1 cellular context compared by ENCODE assay signal in genomic region chr9:136681945-136682699, GRCh38.
A peak's percentile ranks its signal among the peaks of the same experiment; 100 is the strongest.
TF ChIP-seq lines count a peak whose summit lies in the region.

No MANE protein-coding gene starts in this region.

TF ChIP-seq in HepG2, 621 proteins besides CTCF, POLR2A, EP300 and RAD21:
- TF ChIP-seq ZBTB25 (CRISPR knock-in tag; IDR thresholded peaks at IDR 0.05) (no peak), ZNF768 (CRISPR knock-in tag; IDR thresholded peaks at IDR 0.05) (peak; percentile 94), PATZ1 (CRISPR knock-in tag; IDR thresholded peaks at IDR 0.05) (peak; percentile 13; the same call in 1 of the 2 replicates), HNRNPL (IDR thresholded peaks at IDR 0.05; ENCODE audit: low read depth, low read length) (peak; percentile 81), ZNF761 (CRISPR knock-in tag; conservative IDR thresholded peaks at IDR 0.05) (no peak)
TF ChIP-seq in HepG2: peak in this region for 3.
